In genomic region chr17:75098861-75099260, GRCh38 we compare ENCODE assay signal across 21 cellular contexts. TPM values are rescaled to one million over a fixed set of nuclear protein-coding genes. Genes with fewer than 3 reads are reported as not detected.
DNase-seq lines count a peak whose midpoint lies in the region; ATAC-seq and TF ChIP-seq lines count a peak whose summit lies in the region.
"Had no signal": no experiment of that assay in that cellular context is flagged by ENCODE, and none has a peak within 500 bp of the region (broad histone marks: within the 10 kb centered on the region; RNA-seq: fewer than 3 reads in every experiment).

No MANE protein-coding gene starts in this region.

- intact Hi-C loops in MCF 10A (cut with micrococcal nuclease) = no loop called here

- no peak overlapping the region for H2AFZ ChIP-seq in osteoblast (ENCODE audit: low read length)

- H3K4me2 ChIP-seq in osteoblast (ENCODE audit: insufficient read depth, low read length) = no peak overlapping the region

- no peak overlapping the region for H3K9ac ChIP-seq in endodermal cell (ENCODE audit: extremely low read depth, low read length, poor library complexity, severe bottlenecking)

- H3K4me3 Mint-ChIP-seq in stimulated activated naive CD8-positive, alpha-beta T cell treated with anti-CD3 and anti-CD28 coated beads, Interleukin-15, amount 100 ng/mL, for 72 hours = no peak overlapping the region
- H3K4me3 Mint-ChIP-seq in endodermal cell (no peak overlapping the region), MCF 10A (ENCODE audit: unreplicated experiment) (no peak overlapping the region)

- H3K36me3 Mint-ChIP-seq in endodermal cell (ENCODE audit: low read depth) (peaks cover 60% of the 10 kb centered on the region), MCF 10A (ENCODE audit: insufficient read depth, unreplicated experiment) (peaks cover 45% of the 10 kb centered on the region)

- DNase-seq in stimulated activated naive CD8-positive, alpha-beta T cell treated with anti-CD3 and anti-CD28 coated beads, Interleukin-15, Interleukin-2, amounts not matched to agents 100 U/mL and 50 U/mL, for 24 hours = no peak
- no peak for DNase-seq in stimulated activated naive CD8-positive, alpha-beta T cell treated with anti-CD3 and anti-CD28 coated beads, Interleukin-15, amount 100 ng/mL, for 72 hours
- DNase-seq in endodermal cell (peak; percentile 54), osteoblast (ENCODE audit: insufficient read length, low spot score, missing footprints) (peak; percentile 52), GM19238 (ENCODE audit: insufficient read length, low spot score) (no peak), MCF 10A (ENCODE audit: unreplicated experiment) (no peak)
- DNase-seq in stimulated activated naive CD4-positive, alpha-beta T cell treated with Interleukin-2 at 50 U/mL for 16 hours (lab: John Stamatoyannopoulos, UW) = no peak
- DNase-seq: BE2C; CD4-positive, CD25-positive, alpha-beta regulatory T cell; COR-L47; GF-D8; Karpas-422; MG63; NCI-H1048; NCI-H1436; NCI-H1930; NCI-H226; NCI-H524 treated with DMSO at 0.1 percent for 48 hours had no signal

- H3K27me3 Mint-ChIP-seq in stimulated activated naive CD8-positive, alpha-beta T cell treated with anti-CD3 and anti-CD28 coated beads, Interleukin-15, amount 100 ng/mL, for 72 hours = no peaks in the 10 kb centered on the region
- H3K27me3 Mint-ChIP-seq in endodermal cell (ENCODE audit: insufficient read depth) (no peaks in the 10 kb centered on the region), MCF 10A (ENCODE audit: insufficient read depth, unreplicated experiment) (no peaks in the 10 kb centered on the region)
- H3K27me3 Mint-ChIP-seq: CD4-positive, CD25-positive, alpha-beta regulatory T cell; IgD-negative memory B cell had no signal

- H3K27me3 ChIP-seq in endodermal cell (ENCODE audit: control insufficient read depth, insufficient read depth, low read length, poor library complexity, severe bottlenecking) (no peaks in the 10 kb centered on the region), osteoblast (ENCODE audit: insufficient read depth, low read length) (no peaks in the 10 kb centered on the region)
- H3K27me3 ChIP-seq: BE2C, MG63 had no signal

- H3K27ac Mint-ChIP-seq in stimulated activated naive CD8-positive, alpha-beta T cell treated with anti-CD3 and anti-CD28 coated beads, Interleukin-15, amount 100 ng/mL, for 72 hours = no peak overlapping the region
- H3K27ac Mint-ChIP-seq in endodermal cell (peak overlapping the region; percentile 69), MCF 10A (ENCODE audit: low read depth, unreplicated experiment) (no peak overlapping the region)

- WGBS in endodermal cell (ENCODE audit: insufficient coverage in 1 of 2, insufficient read length in 1 of 2), 2 experiments = 83 to 93% methylated on average over 5 to 7 of the region's 7 CpGs

- H3K36me3 ChIP-seq in endodermal cell (ENCODE audit: control insufficient read depth, insufficient read depth, low read length) (peaks cover 23% of the 10 kb centered on the region), osteoblast (ENCODE audit: insufficient read depth, low read length) (peaks cover 20% of the 10 kb centered on the region)
- H3K36me3 ChIP-seq: BE2C, MG63 had no signal

- CTCF ChIA-PET in MCF 10A (lab: Yijun Ruan, JAX) = interaction anchor here (0.8 to 3.6 kb wide), 4 partner anchors 15 to 39 kb away, joined by 3 to 14 read pairs (median 5); no protein-coding TSS in a partner anchor

- POLR2A ChIA-PET in MCF 10A (lab: Yijun Ruan, JAX) = interaction anchor here (1.4 kb wide), 1 partner anchor 11 kb away, joined by 8 read pairs; the partner anchor contains the start of gene ARMC7

- ATAC-seq in stimulated activated naive CD8-positive, alpha-beta T cell treated with anti-CD3 and anti-CD28 coated beads, Interleukin-15, Interleukin-2, amounts not matched to agents 100 U/mL and 50 U/mL, for 24 hours = peak; percentile 17
- ATAC-seq in stimulated activated naive CD8-positive, alpha-beta T cell treated with anti-CD3 and anti-CD28 coated beads, Interleukin-15, amount 100 ng/mL, for 72 hours = no peak
- no peak for ATAC-seq in HG02840 (IDR thresholded peaks at IDR 0.05; ENCODE audit: low FRiP score, unreplicated experiment)
- ATAC-seq: Right ventricle myocardium inferior had no signal

- H3K9me3 ChIP-seq in endodermal cell (ENCODE audit: control insufficient read depth, low read length) (no peaks in the 10 kb centered on the region), osteoblast (ENCODE audit: low read depth, low read length) (no peaks in the 10 kb centered on the region)
- H3K9me3 ChIP-seq: BE2C, MG63 had no signal

- H4K20me1 ChIP-seq in osteoblast (ENCODE audit: insufficient read depth, low read length) = no peaks in the 10 kb centered on the region

- H3K9me3 Mint-ChIP-seq in stimulated activated naive CD8-positive, alpha-beta T cell treated with anti-CD3 and anti-CD28 coated beads, Interleukin-15, amount 100 ng/mL, for 72 hours = no peaks in the 10 kb centered on the region
- H3K9me3 Mint-ChIP-seq in endodermal cell = no peaks in the 10 kb centered on the region
- no peaks in the 10 kb centered on the region for H3K9me3 Mint-ChIP-seq in MCF 10A (ENCODE audit: unreplicated experiment)
- H3K9me3 Mint-ChIP-seq: IgD-negative memory B cell had no signal

- H3K4me1 ChIP-seq in endodermal cell (ENCODE audit: control insufficient read depth, insufficient read depth, low read length) (peaks cover 4% of the 10 kb centered on the region), osteoblast (ENCODE audit: insufficient read depth, low read length) (peaks cover 6% of the 10 kb centered on the region)
- H3K4me1 ChIP-seq: BE2C had no signal

- no peak overlapping the region for H3K4me3 ChIP-seq in endodermal cell (ENCODE audit: low read length)
- H3K4me3 ChIP-seq in osteoblast (ENCODE audit: insufficient read depth, low read length) = no peak overlapping the region
- H3K4me3 ChIP-seq: MG63 had no signal

- no peak for TF ChIP-seq CTCF in endodermal cell (conservative IDR thresholded peaks at IDR 0.05)
- TF ChIP-seq CTCF in osteoblast (IDR thresholded peaks at IDR 0.05; ENCODE audit: extremely low read depth, low read depth, low read length) = no peak
- no peak for TF ChIP-seq CTCF in MCF 10A (IDR thresholded peaks at IDR 0.05; ENCODE audit: unreplicated experiment)

- H3K27ac ChIP-seq in endodermal cell (ENCODE audit: low read depth, low read length) (no peak overlapping the region), osteoblast (ENCODE audit: low read depth, low read length) (no peak overlapping the region)

- no peaks in the 10 kb centered on the region for H3K4me1 Mint-ChIP-seq in stimulated activated naive CD8-positive, alpha-beta T cell treated with anti-CD3 and anti-CD28 coated beads, Interleukin-15, amount 100 ng/mL, for 72 hours
- H3K4me1 Mint-ChIP-seq in endodermal cell = peaks cover 24% of the 10 kb centered on the region
- H3K4me1 Mint-ChIP-seq in MCF 10A (ENCODE audit: insufficient read depth, unreplicated experiment) = peaks cover 10% of the 10 kb centered on the region
- H3K4me1 Mint-ChIP-seq: CD4-positive, CD25-positive, alpha-beta regulatory T cell had no signal

- no peaks in the 10 kb centered on the region for H3K79me2 ChIP-seq in osteoblast (ENCODE audit: insufficient read depth, low read length)

- no TSS peak for BruUV-seq in MCF 10A (replicated peaks; lab: Mats Ljungman, UMichigan)

RNA-seq across cellular contexts. Expression of gene ARMC7, which starts 10.9 kb away (rescaled TPM):
- total RNA-seq in endodermal cell (10 to 100 TPM; 20.0 to 26.6 TPM), osteoblast (3.2 and 3.3 TPM in 2 replicates), MCF 10A (2022) (9.3 and 13.3 TPM in 2 replicates)
- polyA plus RNA-seq in endodermal cell (2013, experiment 1 of 2) = 14.0 TPM
- 12.3 TPM for polyA plus RNA-seq in endodermal cell (2013, experiment 2 of 2)

RNA-seq across cellular contexts. Expression of gene SLC16A5, which starts 11.1 kb away (rescaled TPM):
- 10 to 100 TPM; 28.8 to 54.0 TPM for total RNA-seq in endodermal cell
- polyA plus RNA-seq in endodermal cell (2013, experiment 1 of 2) = 10.8 TPM
- polyA plus RNA-seq in endodermal cell (2013, experiment 2 of 2) = 7.6 TPM
- 16.3 and 19.2 TPM in 2 replicates for total RNA-seq in osteoblast
- total RNA-seq in MCF 10A (2022) = 26.0 and 33.1 TPM in 2 replicates

RNA-seq across cellular contexts. Expression of gene NT5C, which starts 32.7 kb away (rescaled TPM):
- 10 to 100 TPM; 69.1 to 80.3 TPM for total RNA-seq in endodermal cell
- polyA plus RNA-seq in endodermal cell (2013, experiment 1 of 2) = 71.1 TPM
- polyA plus RNA-seq in endodermal cell (2013, experiment 2 of 2) = 57.0 TPM
- 48.1 and 53.9 TPM in 2 replicates for total RNA-seq in osteoblast
- 105 and 113 TPM in 2 replicates for total RNA-seq in MCF 10A (2022)

RNA-seq across cellular contexts. Expression of gene KCTD2, which starts 51.8 kb away (rescaled TPM):
- total RNA-seq in endodermal cell (10 to 100 TPM; 27.7 to 32.8 TPM), osteoblast (19.7 and 20.3 TPM in 2 replicates), MCF 10A (2022) (11.9 and 12.8 TPM in 2 replicates)
- 29.2 TPM for polyA plus RNA-seq in endodermal cell (2013, experiment 1 of 2)
- 25.5 TPM for polyA plus RNA-seq in endodermal cell (2013, experiment 2 of 2)

RNA-seq across cellular contexts. Expression of gene ATP5PD, which starts 52.1 kb away (rescaled TPM):
- total RNA-seq in endodermal cell (100 to 1,000 TPM; 244 to 295 TPM), osteoblast (240 and 278 TPM in 2 replicates), MCF 10A (2022) (362 and 455 TPM in 2 replicates)
- polyA plus RNA-seq in endodermal cell (2013, experiment 1 of 2) = 203 TPM
- polyA plus RNA-seq in endodermal cell (2013, experiment 2 of 2) = 189 TPM

Comparison
In these comparisons a context has a peak if more than half of its experiments do, and no peak if none do; other contexts are left out.
1. DNase-seq: peak in endodermal cell (single experiment) and osteoblast (single experiment); none in stimulated activated naive CD8-positive, alpha-beta T cell treated with anti-CD3 and anti-CD28 coated beads, Interleukin-15, Interleukin-2, amounts not matched to agents 100 U/mL and 50 U/mL, for 24 hours (single experiment), stimulated activated naive CD8-positive, alpha-beta T cell treated with anti-CD3 and anti-CD28 coated beads, Interleukin-15, amount 100 ng/mL, for 72 hours (0 of 2), GM19238 (single experiment), stimulated activated naive CD4-positive, alpha-beta T cell treated with Interleukin-2 at 50 U/mL for 16 hours (single experiment) and MCF 10A (single experiment).